ENCODE assay signal across 12 cellular contexts in genomic region chr4:140233811-140234696, GRCh38.
DNase-seq lines count a peak whose midpoint lies in the region; ATAC-seq, FAIRE-seq and TF ChIP-seq lines count a peak whose summit lies in the region.
"Had no signal": no experiment of that assay in that cellular context is flagged by ENCODE, and none has a peak within 500 bp of the region (broad histone marks: within the 10 kb centered on the region; RNA-seq: fewer than 3 reads in every experiment).

No MANE protein-coding gene starts in this region.

- H3K79me2 ChIP-seq in PC-3 (ENCODE audit: low read length) (no peaks in the 10 kb centered on the region), H1 (ENCODE audit: control insufficient read depth in 1 of 2, insufficient read depth in 2 of 2, low read length in 2 of 2) (no peaks in the 10 kb centered on the region)

- no peaks in the 10 kb centered on the region for H3K9me2 ChIP-seq in PC-3 (replicated peaks; ENCODE audit: low read length)

- no peak overlapping the region for H2BK20ac ChIP-seq in H1 (ENCODE audit: low read length)

- H3K4me2 ChIP-seq in PC-3 (ENCODE audit: low read length) (peak overlapping the region; percentile 24), H1 (ENCODE audit: insufficient read depth in 1 of 2, low read depth in 2 of 2, low read length in 2 of 2) (no peak overlapping the region)

- TF ChIP-seq CTCF in PC-3 (conservative IDR thresholded peaks at IDR 0.05; ENCODE audit: low read depth, low read length) (no peak), H1 (IDR thresholded peaks at IDR 0.05; ENCODE audit: control extremely low read depth in 1 of 3, insufficient read depth in 1 of 3, low read depth in 1 of 3, low read length in 3 of 3) (no peak)

- H3K79me1 ChIP-seq in H1 (ENCODE audit: low read depth, low read length), result no peaks in the 10 kb centered on the region

- H3K4me1 ChIP-seq in PC-3 (ENCODE audit: insufficient read depth, low read length) (peaks cover 4% of the 10 kb centered on the region), H1 (replicated peaks in 1 of 4; ENCODE audit: control insufficient read depth in 3 of 4, insufficient read depth in 4 of 4, low read length in 3 of 4) (peaks cover 17 to 22% (median 21%) of the 10 kb centered on the region in 4 experiments)

- H3K4ac ChIP-seq in H1 (replicated peaks; ENCODE audit: insufficient read length, low read depth, low read length), result no peak overlapping the region

- intact Hi-C loops in PC-3 (cut with micrococcal nuclease), result no loop called here

- H3F3A ChIP-seq in PC-3 (ENCODE audit: low read length, unreplicated experiment), result no peaks in the 10 kb centered on the region

- H3K18ac ChIP-seq in H1 (ENCODE audit: extremely low read depth, low read length), result no peak overlapping the region

- no peaks in the 10 kb centered on the region for H3K23me2 ChIP-seq in H1 (ENCODE audit: low read depth, low read length)

- no peak overlapping the region for H3K56ac ChIP-seq in H1 (replicated peaks; ENCODE audit: insufficient read length, low read depth, low read length)

- POLR2A ChIA-PET in PC-3 (lab: Charles Lee; ENCODE audit: unreplicated experiment) (no interaction called here), H1 (lab: Charles Lee; ENCODE audit: partially characterized antibody) (no interaction called here)

- H4K8ac ChIP-seq in H1 (ENCODE audit: extremely low read depth, insufficient read depth, low read length), result no peak overlapping the region

- TF ChIP-seq EP300 in H1 (IDR thresholded peaks at IDR 0.05; ENCODE audit: borderline replicate concordance in 1 of 2, low read depth in 2 of 2, low read length in 2 of 2), result no peak

- no peak overlapping the region for H3K27ac ChIP-seq in PC-3 (ENCODE audit: low read length)
- no peak overlapping the region for H3K27ac ChIP-seq in H1 (ENCODE audit: low read depth, low read length)
- H3K27ac ChIP-seq: skin epidermis, thoracic aorta had no signal

- TF ChIP-seq POLR2A in H1 (IDR thresholded peaks at IDR 0.05; ENCODE audit: control extremely low read depth in 1 of 2, low read depth in 2 of 2, low read length in 2 of 2) (no peak), GM12892 (IDR thresholded peaks at IDR 0.05; ENCODE audit: low read depth, low read length) (no peak)

- H2BK120ac ChIP-seq in H1 (replicated peaks; ENCODE audit: low read depth, low read length), result no peak overlapping the region

- no peak overlapping the region for H3K14ac ChIP-seq in H1 (ENCODE audit: insufficient read length)

- H4K91ac ChIP-seq in H1 (replicated peaks; ENCODE audit: insufficient read length, low read length), result no peak overlapping the region

- no peak overlapping the region for H2AK5ac ChIP-seq in H1 (ENCODE audit: low read depth, low read length)

- H3K9ac ChIP-seq in PC-3 (ENCODE audit: low read length), result no peak overlapping the region
- no peak overlapping the region for H3K9ac ChIP-seq in H1 (replicated peaks in 1 of 4; ENCODE audit: extremely low read depth in 1 of 4, low read depth in 3 of 4, low read length in 3 of 4)

- no peak overlapping the region for H3K23ac ChIP-seq in H1 (ENCODE audit: insufficient read length)

- H3K27me3 ChIP-seq in PC-3 (ENCODE audit: low read length) (no peaks in the 10 kb centered on the region), H1 (replicated peaks in 1 of 4; ENCODE audit: control insufficient read depth in 3 of 4, extremely low read depth in 1 of 4, insufficient read depth in 3 of 4, low read length in 3 of 4) (no peaks in the 10 kb centered on the region)

- no peak for FAIRE-seq in H1 (lab: Jason Lieb, UNC)
- FAIRE-seq in GM12892 (lab: Jason Lieb, UNC), result no peak
- FAIRE-seq: islet of Langerhans had no signal

- no peak overlapping the region for H3K4me3 ChIP-seq in PC-3 (ENCODE audit: low read length)
- H3K4me3 ChIP-seq in H1 (ENCODE audit: extremely low read depth in 1 of 4, insufficient read depth in 2 of 4, low read depth in 3 of 4, low read length in 4 of 4), result no peak overlapping the region
- H3K4me3 ChIP-seq: skin epidermis, thoracic aorta had no signal

- no peak overlapping the region for H2BK12ac ChIP-seq in H1 (ENCODE audit: low read depth, low read length)

- peak; percentile 48 for DNase-seq in GM03348 (ENCODE audit: low spot score)
- peak; percentile 29 for DNase-seq in PC-3
- DNase-seq in H1 (ENCODE audit: low read depth in 1 of 2, low spot score in 2 of 2), result no peak
- DNase-seq in pulmonary artery endothelial cell (ENCODE audit: low read depth, low spot score), result peak; percentile 35
- no peak for DNase-seq in NCI-H2081 (lab: John Stamatoyannopoulos, UW)
- no peak for DNase-seq in GM12892 (ENCODE audit: insufficient read length)
- no peak for DNase-seq in hippocampal formation (lab: John Stamatoyannopoulos, UW)
- no peak for DNase-seq in SIG-M5 (lab: John Stamatoyannopoulos, UW)
- DNase-seq: NCI-H1048 had no signal

- CTCF ChIA-PET in PC-3 (lab: Charles Lee) (interaction anchor here (0.6 kb wide), 1 partner anchor 11 kb away, joined by 3 read pairs; no protein-coding TSS in a partner anchor), H1 (lab: Charles Lee; ENCODE audit: partially characterized antibody) (interaction anchor here (0.6 to 1.9 kb wide), 9 partner anchors 14 to 180 kb away, joined by 3 to 4 read pairs (median 3); no protein-coding TSS in a partner anchor)

- H3K36me3 ChIP-seq in PC-3 (ENCODE audit: low read depth, low read length) (no peaks in the 10 kb centered on the region), H1 (ENCODE audit: control insufficient read depth in 2 of 4, insufficient read depth in 4 of 4, low read length in 3 of 4) (no peaks in the 10 kb centered on the region)
- H3K36me3 ChIP-seq: thoracic aorta had no signal

- BruUV-seq in PC-3 (replicated peaks; lab: Mats Ljungman, UMichigan), result no TSS peak

- TF ChIP-seq RAD21 in H1 (IDR thresholded peaks at IDR 0.05 in 1 of 2, conservative IDR thresholded peaks at IDR 0.05 in 1 of 2; ENCODE audit: low read depth in 2 of 2, low read length in 2 of 2), result no peak

- no peak overlapping the region for H4K5ac ChIP-seq in H1 (ENCODE audit: insufficient read length, low read depth, low read length)

- H2AFZ ChIP-seq in PC-3 (ENCODE audit: low read length) (peak overlapping the region; percentile 43), H1 (ENCODE audit: low read length) (0 out of 2 replicates have a peak overlapping the region, but pooled peaks have one; percentile 14)

- no peak overlapping the region for H2BK15ac ChIP-seq in H1 (ENCODE audit: low read length)

- ATAC-seq in PC-3, result peak; percentile 59

- H2BK5ac ChIP-seq in H1 (ENCODE audit: low read depth, low read length), result no peak overlapping the region

- WGBS in H1 (ENCODE audit: extremely low coverage in 1 of 2, insufficient coverage in 1 of 2, insufficient read length in 1 of 2, insufficient replicate concordance in 2 of 2, low coverage in 1 of 2, low lambda C conversion rate in 2 of 2, missing lambda C conversion rate in 1 of 2), 2 experiments, result 86% methylated on average over 6 of the region's 6 CpGs; no CpG with 5 or more reads in 1 of the 2 experiments

- H4K20me1 ChIP-seq in PC-3 (ENCODE audit: low read length) (no peaks in the 10 kb centered on the region), H1 (replicated peaks in 1 of 2; ENCODE audit: control insufficient read depth in 1 of 2, insufficient read depth in 2 of 2, low read length in 2 of 2) (no peaks in the 10 kb centered on the region)

- H3K9me3 ChIP-seq in PC-3 (ENCODE audit: low read length) (no peaks in the 10 kb centered on the region), H1 (ENCODE audit: insufficient read depth in 2 of 2, low read depth in 1 of 2, low read length in 1 of 2) (no peaks in the 10 kb centered on the region)
- H3K9me3 ChIP-seq: thoracic aorta had no signal

TF ChIP-seq in H1, 55 proteins besides CTCF, POLR2A, EP300 and RAD21:
- TF ChIP-seq RFX5 (IDR thresholded peaks at IDR 0.05; ENCODE audit: borderline replicate concordance, low read depth, low read length), result no peak
- TF ChIP-seq PHF8 (conservative IDR thresholded peaks at IDR 0.05; ENCODE audit: low read depth, low read length), result no peak
- no peak for TF ChIP-seq CBX8 (IDR thresholded peaks at IDR 0.05; ENCODE audit: borderline replicate concordance, low read depth, low read length)
- TF ChIP-seq RXRA (IDR thresholded peaks at IDR 0.05; ENCODE audit: insufficient read depth, low read depth, low read length), result no peak
- TF ChIP-seq BRCA1 (IDR thresholded peaks at IDR 0.05; ENCODE audit: low read depth, low read length), result no peak
- TF ChIP-seq TAF1 (IDR thresholded peaks at IDR 0.05; ENCODE audit: low read depth, low read length), result no peak
- TF ChIP-seq FOSL1 (IDR thresholded peaks at IDR 0.05; ENCODE audit: insufficient read depth, low read depth, low read length), result no peak
- no peak for TF ChIP-seq KDM4A (IDR thresholded peaks at IDR 0.05; ENCODE audit: low read depth, low read length, severe bottlenecking)
- TF ChIP-seq GTF2F1 (IDR thresholded peaks at IDR 0.05; ENCODE audit: borderline replicate concordance, low read depth, low read length), result no peak
- TF ChIP-seq CREB1 (IDR thresholded peaks at IDR 0.05), result no peak
- no peak for TF ChIP-seq MAFK (IDR thresholded peaks at IDR 0.05; ENCODE audit: low read depth, low read length)
- TF ChIP-seq ATF2 (IDR thresholded peaks at IDR 0.05; ENCODE audit: low read length), result no peak
- no peak for TF ChIP-seq RNF2 (IDR thresholded peaks at IDR 0.05; ENCODE audit: borderline replicate concordance, low read depth, low read length, missing control alignments, poor library complexity, severe bottlenecking)
- TF ChIP-seq TCF12 (IDR thresholded peaks at IDR 0.05; ENCODE audit: low read depth, low read length), result no peak
- no peak for TF ChIP-seq TAF7 (optimal IDR thresholded peaks at IDR 0.05; ENCODE audit: borderline replicate concordance, low read depth, low read length)
- TF ChIP-seq GABPA (IDR thresholded peaks at IDR 0.05; ENCODE audit: borderline replicate concordance, insufficient read depth, low read length), result no peak
- TF ChIP-seq KDM5A (IDR thresholded peaks at IDR 0.05; ENCODE audit: low read length), result no peak
- TF ChIP-seq ATF3 (IDR thresholded peaks at IDR 0.05; ENCODE audit: insufficient read depth, low read depth, low read length), result no peak

Comparison
In these comparisons a context has a peak if more than half of its experiments do, and no peak if none do; other contexts are left out.
1. DNase-seq: peak in GM03348 (single experiment), PC-3 (single experiment) and pulmonary artery endothelial cell (single experiment); none in H1 (0 of 2), NCI-H2081 (0 of 2), GM12892 (single experiment), hippocampal formation (0 of 2) and SIG-M5 (single experiment).